ENCODE assay signal across 12 cellular contexts in the genomic region with DNA sequence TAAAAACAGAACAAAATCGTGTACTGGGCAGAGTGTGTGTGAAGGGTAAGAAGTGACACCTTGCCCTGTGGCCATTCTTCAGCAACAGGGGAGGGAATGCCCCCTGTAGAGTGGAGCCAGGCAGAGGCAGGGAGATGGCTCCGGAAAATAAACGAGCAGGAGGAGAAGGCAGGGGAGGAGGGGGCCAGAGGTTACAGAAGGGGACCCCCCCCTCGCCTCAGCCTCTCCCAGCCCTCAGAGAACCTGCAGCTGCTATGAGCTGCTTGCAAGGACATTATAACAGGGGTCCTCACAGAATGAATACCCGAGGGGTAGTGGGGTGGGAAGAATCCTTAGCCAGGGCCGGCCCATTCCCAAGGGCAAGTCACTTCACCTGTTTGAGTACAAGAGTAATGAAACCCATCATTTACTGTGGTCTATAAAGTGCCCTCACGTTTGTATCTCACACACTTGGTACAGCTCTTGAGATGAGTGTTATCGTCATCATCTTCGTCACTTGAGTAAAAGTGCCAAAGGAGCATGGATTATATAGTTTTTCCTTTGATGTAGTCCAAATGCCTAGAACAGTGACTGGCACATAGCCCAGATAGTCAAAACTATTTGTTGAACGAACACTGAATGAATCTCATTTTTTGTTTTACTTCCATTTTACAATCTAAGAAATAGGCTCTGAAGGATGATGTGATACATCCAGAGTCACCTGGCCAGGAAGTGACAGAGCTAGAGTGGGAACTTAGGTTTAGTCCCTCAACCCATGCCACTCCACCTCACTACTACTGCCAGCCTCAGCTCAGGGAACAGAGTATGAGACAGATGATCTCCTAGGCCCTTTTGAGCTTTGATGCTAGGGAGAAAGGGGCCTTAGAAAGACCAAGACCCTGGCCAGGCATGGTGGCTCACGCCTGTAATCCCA. TPM values are rescaled to one million over a fixed set of nuclear protein-coding genes. Genes with fewer than 3 reads are reported as not detected.
DNase-seq lines count a peak whose midpoint lies in the region; ATAC-seq and TF ChIP-seq lines count a peak whose summit lies in the region.
"Had no signal": no experiment of that assay in that cellular context is flagged by ENCODE, and none has a peak within 500 bp of the region (broad histone marks: within the 10 kb centered on the region; RNA-seq: fewer than 3 reads in every experiment).

No MANE protein-coding gene starts in this region.

- H3K27me3 ChIP-seq in BLaER1 (peaks cover 8% of the 10 kb centered on the region; the same call in 1 of the 2 replicates), DND-41 (ENCODE audit: insufficient read depth, low read length, poor library complexity) (no peaks in the 10 kb centered on the region), colonic mucosa (no peaks in the 10 kb centered on the region)
- H3K27me3 ChIP-seq: heart left ventricle had no signal

- peak overlapping the region; percentile 5; the same call in 1 of the 2 replicates for H3K4me2 ChIP-seq in BLaER1
- no peak overlapping the region for H3K4me2 ChIP-seq in DND-41 (ENCODE audit: insufficient read depth, low read length)

- H3K79me2 ChIP-seq in DND-41 (ENCODE audit: insufficient read depth, low read length): no peaks in the 10 kb centered on the region

- H3K4me3 ChIP-seq in BLaER1: no peak overlapping the region
- H3K4me3 ChIP-seq in DND-41 (ENCODE audit: low read depth in 1 of 2, low read length in 2 of 2): no peak overlapping the region
- no peak overlapping the region for H3K4me3 ChIP-seq in colonic mucosa
- H3K4me3 ChIP-seq: heart left ventricle, SJCRH30 had no signal

- H2AFZ ChIP-seq in DND-41 (ENCODE audit: low read depth, low read length): no peak overlapping the region

- no peak for TF ChIP-seq CTCF in DND-41 (IDR thresholded peaks at IDR 0.05; ENCODE audit: borderline replicate concordance, extremely low read depth, low read length, poor library complexity, severe bottlenecking)
- TF ChIP-seq CTCF in colonic mucosa (IDR thresholded peaks at IDR 0.05): no peak
- TF ChIP-seq CTCF in osteocyte (IDR thresholded peaks at IDR 0.05): no peak

- H3K27ac ChIP-seq in BLaER1: no peak overlapping the region
- H3K27ac ChIP-seq in DND-41 (ENCODE audit: low read length): no peak overlapping the region
- H3K27ac ChIP-seq in colonic mucosa: peak overlapping the region; percentile 93
- H3K27ac ChIP-seq: SJCRH30 had no signal

- DNase-seq in DND-41: no peak
- no peak for DNase-seq in colonic mucosa
- DNase-seq in osteocyte (ENCODE audit: extremely low spot score, unreplicated experiment): no peak
- no peak for DNase-seq in NCI-H226
- DNase-seq in kidney tubule cell (ENCODE audit: low spot score): no peak
- DNase-seq in erythroblast (lab: John Stamatoyannopoulos, UW): no peak
- DNase-seq: activated T-cell treated with anti-CD3 and anti-CD28 coated beads for 4 hours, SJCRH30 had no signal

- peak; percentile 37; the same call in 1 of the 3 replicates for ATAC-seq in DND-41 (ENCODE audit: insufficient read depth, low read depth)
- no peak for ATAC-seq in GM21423 (IDR thresholded peaks at IDR 0.05; ENCODE audit: unreplicated experiment)

- no peaks in the 10 kb centered on the region for H4K20me1 ChIP-seq in BLaER1
- H4K20me1 ChIP-seq in DND-41 (ENCODE audit: insufficient read depth, low read length): no peaks in the 10 kb centered on the region

- H3K9me3 Mint-ChIP-seq in osteocyte (ENCODE audit: unreplicated experiment): no peaks in the 10 kb centered on the region
- H3K9me3 Mint-ChIP-seq: IgD-negative memory B cell had no signal

- H3K27me3 Mint-ChIP-seq in osteocyte (ENCODE audit: unreplicated experiment): no peaks in the 10 kb centered on the region

- H3K36me3 ChIP-seq in BLaER1 (no peaks in the 10 kb centered on the region), DND-41 (ENCODE audit: insufficient read depth, low read length) (no peaks in the 10 kb centered on the region), colonic mucosa (no peaks in the 10 kb centered on the region)
- H3K36me3 ChIP-seq: heart left ventricle, SJCRH30 had no signal

- H3K27ac Mint-ChIP-seq in osteocyte (ENCODE audit: unreplicated experiment): peak overlapping the region; percentile 90

- no peak for TF ChIP-seq POLR2A in erythroblast (IDR thresholded peaks at IDR 0.05; ENCODE audit: low read length)

- H3K9ac ChIP-seq in BLaER1 (no peak overlapping the region), DND-41 (ENCODE audit: low read depth, low read length) (no peak overlapping the region), colonic mucosa (ENCODE audit: low read depth in 2 of 2, low read length in 2 of 2) (peak overlapping the region; percentile 36 to 57)

- H3K4me1 ChIP-seq in BLaER1: peaks cover 50% of the 10 kb centered on the region
- H3K4me1 ChIP-seq in DND-41 (ENCODE audit: insufficient read depth, low read length): no peaks in the 10 kb centered on the region
- H3K4me1 ChIP-seq in colonic mucosa: peaks cover 11% of the 10 kb centered on the region
- H3K4me1 ChIP-seq: SJCRH30 had no signal

- intact Hi-C loops in colonic mucosa (cut with DNase I): no loop called here

- H3K9me3 ChIP-seq in BLaER1 (no peaks in the 10 kb centered on the region), DND-41 (ENCODE audit: insufficient read depth, low read length, severe bottlenecking) (no peaks in the 10 kb centered on the region), colonic mucosa (no peaks in the 10 kb centered on the region)
- H3K9me3 ChIP-seq: heart left ventricle had no signal

- H3K4me1 Mint-ChIP-seq in osteocyte (ENCODE audit: unreplicated experiment): peaks cover 44% of the 10 kb centered on the region

- no peak overlapping the region for H3K4me3 Mint-ChIP-seq in osteocyte (ENCODE audit: unreplicated experiment)

- no peaks in the 10 kb centered on the region for H3K36me3 Mint-ChIP-seq in osteocyte (ENCODE audit: unreplicated experiment)
- H3K36me3 Mint-ChIP-seq: IgD-negative memory B cell had no signal

RNA-seq across cellular contexts. Expression of gene SCNN1A, which starts 14.5 kb away (rescaled TPM):
- 100 to 1,000 TPM; 158 to 188 TPM for total RNA-seq in colonic mucosa
- total RNA-seq in osteocyte: 2.5 and 3.2 TPM in 2 replicates
- total RNA-seq: SJCRH30 had no signal

RNA-seq across cellular contexts. Expression of gene TNFRSF1A, which starts 19.0 kb away (rescaled TPM):
- 100 to 1,000 TPM; 116 to 164 TPM for total RNA-seq in colonic mucosa
- total RNA-seq in osteocyte: 170 and 188 TPM in 2 replicates

RNA-seq across cellular contexts. Expression of gene LTBR, which starts 23.1 kb away (rescaled TPM):
- total RNA-seq in colonic mucosa (100 to 1,000 TPM in 1 of 2 donors, 10 to 100 TPM in 1; 84.8 to 129 TPM), osteocyte (16.4 and 17.0 TPM in 2 replicates)

RNA-seq across cellular contexts. Expression of gene PLEKHG6, which starts 50.4 kb away (rescaled TPM):
- total RNA-seq in colonic mucosa (100 to 1,000 TPM; 107 to 123 TPM), osteocyte (0.21 and 0.55 TPM in 2 replicates)

Comparison
In these comparisons a context has a peak if more than half of its experiments do, and no peak if none do; other contexts are left out.
1. H3K9ac ChIP-seq: peak in colonic mucosa (2 of 2); none in BLaER1 (single experiment) and DND-41 (single experiment).
2. RNA of gene SCNN1A, which starts 14.5 kb away (total RNA-seq): 158 to 188 TPM in colonic mucosa; 2.5 to 3.2 TPM in osteocyte; every median in the first group is over 10 times any median in the second.